ENCODE assay signal across 20 cellular contexts in genomic region chr6:107340881-107341280, GRCh38.
DNase-seq lines count a peak whose midpoint lies in the region; ATAC-seq and TF ChIP-seq lines count a peak whose summit lies in the region.
"Had no signal": no experiment of that assay in that cellular context is flagged by ENCODE, and none has a peak within 500 bp of the region (broad histone marks: within the 10 kb centered on the region; RNA-seq: fewer than 3 reads in every experiment).

No MANE protein-coding gene starts in this region.

- no peaks in the 10 kb centered on the region for H3K36me3 Mint-ChIP-seq in activated T-helper 2 cell treated with anti-CD3 and anti-CD28 coated beads, Interferon-gamma antibody, Interleukin-2, Interleukin-4, amounts not matched to agents 10 μg/mL and 5 μg/mL and 100 μg/mL, durations not matched to agents 14 hours and 24 hours and 36 hours (ENCODE audit: low read depth)
- H3K36me3 Mint-ChIP-seq: CD4-positive, CD25-positive, alpha-beta regulatory T cell; CD8-positive, alpha-beta T cell had no signal

- no peak for ATAC-seq in GM21423 (IDR thresholded peaks at IDR 0.05; ENCODE audit: unreplicated experiment)
- ATAC-seq: CD8-positive, alpha-beta T cell; GM12878 had no signal

- H4K20me1 ChIP-seq in osteoblast (ENCODE audit: insufficient read depth, low read length): no peaks in the 10 kb centered on the region
- H4K20me1 ChIP-seq: BLaER1 had no signal

- H2AFZ ChIP-seq in osteoblast (ENCODE audit: low read length): no peak overlapping the region

- intact Hi-C loops in adrenal gland (cut with DNase I): no loop called here
- intact Hi-C loops in activated T-helper 2 cell treated with anti-CD3 and anti-CD28 coated beads, Interferon-gamma antibody, Interleukin-2, Interleukin-4, amounts not matched to agents 10 μg/mL and 5 μg/mL and 100 μg/mL, durations not matched to agents 14 hours and 24 hours and 36 hours (cut with micrococcal nuclease): no loop called here

- TF ChIP-seq POLR2A in adrenal gland (IDR thresholded peaks at IDR 0.05): no peak

- H3K36me3 ChIP-seq in osteoblast (ENCODE audit: insufficient read depth, low read length) (no peaks in the 10 kb centered on the region), adrenal gland (replicated peaks in 1 of 2) (no peaks in the 10 kb centered on the region)
- H3K36me3 ChIP-seq: BLaER1 had no signal

- DNase-seq in NCI-H2171 treated with DMSO at 0.1 percent for 48 hours (lab: John Stamatoyannopoulos, UW) (peak; percentile 11), NCI-H2171 (lab: John Stamatoyannopoulos, UW) (no peak), NCI-H524 (lab: John Stamatoyannopoulos, UW) (peak; percentile 89 to 95), NCI-H82 treated with DMSO at 0.1 percent for 48 hours (lab: John Stamatoyannopoulos, UW; ENCODE audit: unreplicated experiment) (peak; percentile 100), osteoblast (ENCODE audit: insufficient read length, low spot score, missing footprints) (peak; percentile 62), adrenal gland (no peak)
- DNase-seq in activated T-helper 2 cell treated with anti-CD3 and anti-CD28 coated beads, Interferon-gamma antibody, Interleukin-2, Interleukin-4, amounts not matched to agents 10 μg/mL and 5 μg/mL and 100 μg/mL, durations not matched to agents 14 hours and 24 hours and 36 hours (ENCODE audit: low spot score): no peak
- DNase-seq: Caco-2; CD4-positive, CD25-positive, alpha-beta regulatory T cell; CD8-positive, alpha-beta T cell; DMS79; EL; GDM1; GOT3; HCEC 1CT had no signal

- H3K4me3 ChIP-seq in osteoblast (ENCODE audit: insufficient read depth, low read length) (no peak overlapping the region), adrenal gland (no peak overlapping the region)
- H3K4me3 ChIP-seq: BLaER1, GM12878 had no signal

- H3K4me2 ChIP-seq in osteoblast (ENCODE audit: insufficient read depth, low read length): no peak overlapping the region
- H3K4me2 ChIP-seq: BLaER1 had no signal

- 82 to 93% (median 87%) methylated on average over 1 of the region's 1 CpG for WGBS in adrenal gland, 4 donors

- no peaks in the 10 kb centered on the region for H3K9me3 Mint-ChIP-seq in activated T-helper 2 cell treated with anti-CD3 and anti-CD28 coated beads, Interferon-gamma antibody, Interleukin-2, Interleukin-4, amounts not matched to agents 10 μg/mL and 5 μg/mL and 100 μg/mL, durations not matched to agents 14 hours and 24 hours and 36 hours
- H3K9me3 Mint-ChIP-seq: CD4-positive, CD25-positive, alpha-beta regulatory T cell; CD8-positive, alpha-beta T cell had no signal

- no peak overlapping the region for H3K27ac Mint-ChIP-seq in activated T-helper 2 cell treated with anti-CD3 and anti-CD28 coated beads, Interferon-gamma antibody, Interleukin-2, Interleukin-4, amounts not matched to agents 10 μg/mL and 5 μg/mL and 100 μg/mL, durations not matched to agents 14 hours and 24 hours and 36 hours
- H3K27ac Mint-ChIP-seq: B cell; CD4-positive, CD25-positive, alpha-beta regulatory T cell; CD8-positive, alpha-beta T cell had no signal

- H3K4me1 Mint-ChIP-seq in activated T-helper 2 cell treated with anti-CD3 and anti-CD28 coated beads, Interferon-gamma antibody, Interleukin-2, Interleukin-4, amounts not matched to agents 10 μg/mL and 5 μg/mL and 100 μg/mL, durations not matched to agents 14 hours and 24 hours and 36 hours (ENCODE audit: low read depth): peaks cover 7% of the 10 kb centered on the region

- no peak for TF ChIP-seq CTCF in osteoblast (IDR thresholded peaks at IDR 0.05; ENCODE audit: extremely low read depth, low read depth, low read length)
- no peak for TF ChIP-seq CTCF in adrenal gland (IDR thresholded peaks at IDR 0.05)

- H3K4me1 ChIP-seq in osteoblast (ENCODE audit: insufficient read depth, low read length) (peaks cover 5% of the 10 kb centered on the region), adrenal gland (replicated peaks in 1 of 2) (peaks cover 0 to 8% of the 10 kb centered on the region in 2 donors)

- H3K79me2 ChIP-seq in osteoblast (ENCODE audit: insufficient read depth, low read length): no peaks in the 10 kb centered on the region

- H3K9me3 ChIP-seq in osteoblast (ENCODE audit: low read depth, low read length): no peaks in the 10 kb centered on the region
- H3K9me3 ChIP-seq in adrenal gland (replicated peaks in 1 of 3): no peaks in the 10 kb centered on the region
- H3K9me3 ChIP-seq: BLaER1, Caco-2 had no signal

- H3K27ac ChIP-seq in osteoblast (ENCODE audit: low read depth, low read length): no peak overlapping the region
- no peak overlapping the region for H3K27ac ChIP-seq in adrenal gland
- H3K27ac ChIP-seq: BLaER1, C4-2B had no signal

- no peak overlapping the region for H3K4me3 Mint-ChIP-seq in activated T-helper 2 cell treated with anti-CD3 and anti-CD28 coated beads, Interferon-gamma antibody, Interleukin-2, Interleukin-4, amounts not matched to agents 10 μg/mL and 5 μg/mL and 100 μg/mL, durations not matched to agents 14 hours and 24 hours and 36 hours (ENCODE audit: low read depth)
- H3K4me3 Mint-ChIP-seq: B cell; CD4-positive, CD25-positive, alpha-beta regulatory T cell; CD8-positive, alpha-beta T cell had no signal

- no peaks in the 10 kb centered on the region for H3K27me3 Mint-ChIP-seq in activated T-helper 2 cell treated with anti-CD3 and anti-CD28 coated beads, Interferon-gamma antibody, Interleukin-2, Interleukin-4, amounts not matched to agents 10 μg/mL and 5 μg/mL and 100 μg/mL, durations not matched to agents 14 hours and 24 hours and 36 hours (ENCODE audit: low read depth)
- H3K27me3 Mint-ChIP-seq: B cell; CD4-positive, CD25-positive, alpha-beta regulatory T cell had no signal

- no peaks in the 10 kb centered on the region for H3K27me3 ChIP-seq in osteoblast (ENCODE audit: insufficient read depth, low read length)
- H3K27me3 ChIP-seq in adrenal gland: no peaks in the 10 kb centered on the region
- H3K27me3 ChIP-seq: BLaER1 had no signal

Comparison
In these comparisons a context has a peak if more than half of its experiments do, and no peak if none do; other contexts are left out.
1. DNase-seq: peak in NCI-H2171 treated with DMSO at 0.1 percent for 48 hours (single experiment), NCI-H524 (2 of 2), NCI-H82 treated with DMSO at 0.1 percent for 48 hours (single experiment) and osteoblast (single experiment); none in NCI-H2171 (single experiment), adrenal gland (0 of 7) and activated T-helper 2 cell treated with anti-CD3 and anti-CD28 coated beads, Interferon-gamma antibody, Interleukin-2, Interleukin-4, amounts not matched to agents 10 μg/mL and 5 μg/mL and 100 μg/mL, durations not matched to agents 14 hours and 24 hours and 36 hours (single experiment).